In genomic region chr13:46184277-46184699, GRCh38 we compare ENCODE assay signal across 1 cellular context.
TF ChIP-seq lines count a peak whose summit lies in the region.

No MANE protein-coding gene starts in this region.

TF ChIP-seq in K562, 482 proteins besides CTCF, POLR2A, EP300 and RAD21:
- TF ChIP-seq MXD1 (CRISPR knock-in tag; IDR thresholded peaks at IDR 0.05; ENCODE audit: borderline replicate concordance, poor library complexity, severe bottlenecking) (no peak), ARID1B (IDR thresholded peaks at IDR 0.05) (0 out of 2 replicates have a peak, but pooled peaks have one; percentile 9), ZBTB7A (IDR thresholded peaks at IDR 0.05; ENCODE audit: borderline replicate concordance, control insufficient read depth, low read depth, low read length) (peak; percentile 34; the same call in 1 of the 2 replicates), ZNF311 (CRISPR knock-in tag; IDR thresholded peaks at IDR 0.05) (no peak), DPF2 (IDR thresholded peaks at IDR 0.05) (0 out of 2 replicates have a peak, but pooled peaks have one; percentile 12), YY1 (IDR thresholded peaks at IDR 0.05; ENCODE audit: borderline replicate concordance in 1 of 3, control insufficient read depth in 1 of 3, extremely low read depth in 1 of 3, insufficient read depth in 3 of 3, insufficient read length in 1 of 3, insufficient replicate concordance in 2 of 3, low read depth in 1 of 3, low read length in 2 of 3) (peak in 1 of 3 experiments; percentile 14), C11orf30 (IDR thresholded peaks at IDR 0.05; ENCODE audit: low read depth) (0 out of 2 replicates have a peak, but pooled peaks have one; percentile 4), HMBOX1 (IDR thresholded peaks at IDR 0.05) (peak; percentile 65; the same call in 1 of the 2 replicates), TEAD1 (CRISPR knock-in tag; IDR thresholded peaks at IDR 0.05) (0 out of 4 replicates have a peak, but pooled peaks of 1 of the 2 experiments have one; percentile 15), CREM (IDR thresholded peaks at IDR 0.05; ENCODE audit: low read depth) (0 out of 2 replicates have a peak, but pooled peaks have one; percentile 11), CXXC5 (CRISPR knock-in tag; IDR thresholded peaks at IDR 0.05) (0 out of 2 replicates have a peak, but pooled peaks have one; percentile 29), PRDM10 (IDR thresholded peaks at IDR 0.05; ENCODE audit: partially characterized antibody) (peak; percentile 28), MLLT1 (IDR thresholded peaks at IDR 0.05) (0 out of 4 replicates have a peak, but pooled peaks of 1 of the 2 experiments have one; percentile 25), GATA2 (CRISPR knock-in tag; IDR thresholded peaks at IDR 0.05) (no peak), SMAD4 (CRISPR knock-in tag; conservative IDR thresholded peaks at IDR 0.05) (0 out of 2 replicates have a peak, but pooled peaks have one; percentile 28), SMARCC2 (IDR thresholded peaks at IDR 0.05; ENCODE audit: low read depth) (no peak)
- TF ChIP-seq, protein P1, sequence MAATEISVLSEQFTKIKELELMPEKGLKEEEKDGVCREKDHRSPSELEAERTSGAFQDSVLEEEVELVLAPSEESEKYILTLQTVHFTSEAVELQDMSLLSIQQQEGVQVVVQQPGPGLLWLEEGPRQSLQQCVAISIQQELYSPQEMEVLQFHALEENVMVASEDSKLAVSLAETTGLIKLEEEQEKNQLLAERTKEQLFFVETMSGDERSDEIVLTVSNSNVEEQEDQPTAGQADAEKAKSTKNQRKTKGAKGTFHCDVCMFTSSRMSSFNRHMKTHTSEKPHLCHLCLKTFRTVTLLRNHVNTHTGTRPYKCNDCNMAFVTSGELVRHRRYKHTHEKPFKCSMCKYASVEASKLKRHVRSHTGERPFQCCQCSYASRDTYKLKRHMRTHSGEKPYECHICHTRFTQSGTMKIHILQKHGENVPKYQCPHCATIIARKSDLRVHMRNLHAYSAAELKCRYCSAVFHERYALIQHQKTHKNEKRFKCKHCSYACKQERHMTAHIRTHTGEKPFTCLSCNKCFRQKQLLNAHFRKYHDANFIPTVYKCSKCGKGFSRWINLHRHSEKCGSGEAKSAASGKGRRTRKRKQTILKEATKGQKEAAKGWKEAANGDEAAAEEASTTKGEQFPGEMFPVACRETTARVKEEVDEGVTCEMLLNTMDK (IDR thresholded peaks at IDR 0.05; ENCODE audit: borderline replicate concordance, insufficient read depth, low read depth, low read length, poor library complexity, severe bottlenecking), result peak; percentile 53
- TF ChIP-seq, protein P2, sequence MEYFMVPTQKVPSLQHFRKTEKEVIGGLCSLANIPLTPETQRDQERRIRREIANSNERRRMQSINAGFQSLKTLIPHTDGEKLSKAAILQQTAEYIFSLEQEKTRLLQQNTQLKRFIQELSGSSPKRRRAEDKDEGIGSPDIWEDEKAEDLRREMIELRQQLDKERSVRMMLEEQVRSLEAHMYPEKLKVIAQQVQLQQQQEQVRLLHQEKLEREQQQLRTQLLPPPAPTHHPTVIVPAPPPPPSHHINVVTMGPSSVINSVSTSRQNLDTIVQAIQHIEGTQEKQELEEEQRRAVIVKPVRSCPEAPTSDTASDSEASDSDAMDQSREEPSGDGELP (CRISPR knock-in tag; IDR thresholded peaks at IDR 0.05; ENCODE audit: borderline replicate concordance), result 0 out of 2 replicates have a peak, but pooled peaks have one; percentile 18
